Comparison of ENCODE assay signal across 8 cellular contexts in genomic region chr1:100868364-100868995, GRCh38. TPM values are rescaled to one million over a fixed set of nuclear protein-coding genes. Genes with fewer than 3 reads are reported as not detected.
A peak's percentile ranks its signal among the peaks of the same experiment; 100 is the strongest.
DNase-seq lines count a peak whose midpoint lies in the region; ATAC-seq and TF ChIP-seq lines count a peak whose summit lies in the region.

No MANE protein-coding gene starts in this region.

- H3K4me3 ChIP-seq in BJ (ENCODE audit: low read depth, low read length) (no peak overlapping the region), fibroblast of mammary gland (ENCODE audit: control insufficient read depth, low read depth, low read length) (no peak overlapping the region)

- CTCF ChIA-PET in BJ (lab: Yijun Ruan, JAX), result interaction anchor here (0.6 to 6.2 kb wide), 27 partner anchors 7 to 1061 kb away, joined by 3 to 85 read pairs (median 4); no protein-coding TSS in a partner anchor

- DNase-seq in BJ (ENCODE audit: low read depth) (no peak), H4 (ENCODE audit: low spot score) (peak; percentile 29), RPMI7951 (ENCODE audit: low read depth) (peak; percentile 46), fibroblast of mammary gland (ENCODE audit: low read depth) (peak; percentile 73), sciatic nerve (ENCODE audit: low spot score) (no peak), posterior vena cava (ENCODE audit: low spot score) (no peak)

- no peaks in the 10 kb centered on the region; the same call in 1 of the 2 replicates for H3K27me3 ChIP-seq in BJ (ENCODE audit: control insufficient read depth, insufficient read depth, low read length)

- ATAC-seq in sciatic nerve (peak; percentile 68), GM19035 (IDR thresholded peaks at IDR 0.05; ENCODE audit: unreplicated experiment) (no peak), HG03378 (IDR thresholded peaks at IDR 0.05; ENCODE audit: unreplicated experiment) (no peak)

- intact Hi-C loops in sciatic nerve (cut with DNase I), result loop anchor here (10.0 kb wide), 1 partner anchor 264 kb away; no protein-coding TSS in a partner anchor
- intact Hi-C loops in posterior vena cava (cut with DNase I), result loop anchor here (10.0 kb wide), 2 partner anchors 264 to 414 kb away; no protein-coding TSS in a partner anchor

- POLR2A ChIA-PET in BJ (lab: Charles Lee), result no interaction called here

- H3K36me3 ChIP-seq in BJ (ENCODE audit: control insufficient read depth, insufficient read depth, low read length), result no peaks in the 10 kb centered on the region

- peak; percentile 49 for TF ChIP-seq CTCF in BJ (IDR thresholded peaks at IDR 0.05; ENCODE audit: insufficient read depth, low read depth, low read length)
- TF ChIP-seq CTCF in fibroblast of mammary gland (conservative IDR thresholded peaks at IDR 0.05; ENCODE audit: control insufficient read depth, insufficient read depth, low read depth, low read length), result peak; percentile 53

RNA-seq across cellular contexts. Expression of gene EXTL2, which starts 26.2 kb away (rescaled TPM):
- polyA plus RNA-seq in BJ (2011; rRNA removed), result 13.7 and 23.5 TPM in 2 replicates
- 4.1 and 4.2 TPM in 2 replicates for polyA minus RNA-seq in BJ (2011; rRNA and poly(A)+ RNA removed)
- 21.8 and 31.1 TPM in 2 replicates for total RNA-seq in H4 (2014; rRNA removed; shearing (Covaris generic))
- 50.6 and 57.2 TPM in 2 replicates for total RNA-seq in RPMI7951 (2014; rRNA removed; shearing (Covaris generic))
- total RNA-seq in sciatic nerve, result 16.7 TPM
- 10 to 100 TPM; 14.5 to 16.0 TPM for total RNA-seq in posterior vena cava

RNA-seq across cellular contexts. Expression of gene SLC30A7, which starts 27.4 kb away (rescaled TPM):
- 4.6 and 8.1 TPM in 2 replicates for polyA plus RNA-seq in BJ (2011; rRNA removed)
- 13.7 and 26.2 TPM in 2 replicates for polyA minus RNA-seq in BJ (2011; rRNA and poly(A)+ RNA removed)
- total RNA-seq in H4 (2014; rRNA removed; shearing (Covaris generic)), result 32.7 and 41.3 TPM in 2 replicates
- 35.0 and 44.9 TPM in 2 replicates for total RNA-seq in RPMI7951 (2014; rRNA removed; shearing (Covaris generic))
- total RNA-seq in sciatic nerve (25.9 TPM), posterior vena cava (10 to 100 TPM; 27.5 to 29.7 TPM)

Comparison
In these comparisons a context has a peak if more than half of its experiments do, and no peak if none do; other contexts are left out.
1. DNase-seq: peak in H4 (single experiment), RPMI7951 (single experiment) and fibroblast of mammary gland (single experiment); none in BJ (single experiment), sciatic nerve (single experiment) and posterior vena cava (single experiment).